7 cellular contexts compared by ENCODE assay signal in genomic region chr9:21031818-21032203, GRCh38. TPM values are rescaled to one million over a fixed set of nuclear protein-coding genes. Genes with fewer than 3 reads are reported as not detected.
A peak's percentile ranks its signal among the peaks of the same experiment; 100 is the strongest.
DNase-seq lines count a peak whose midpoint lies in the region; ATAC-seq and TF ChIP-seq lines count a peak whose summit lies in the region.

No MANE protein-coding gene starts in this region.

- H3K9me3 Mint-ChIP-seq in HFFc6: no peaks in the 10 kb centered on the region
- H3K9me3 Mint-ChIP-seq in immature natural killer cell: no peaks in the 10 kb centered on the region

- peaks cover 16% of the 10 kb centered on the region for H3K4me1 Mint-ChIP-seq in HFFc6 (ENCODE audit: low read depth)
- peaks cover 23 to 28% of the 10 kb centered on the region in 2 donors for H3K4me1 Mint-ChIP-seq in immature natural killer cell

- TF ChIP-seq CTCF in HFFc6 (IDR thresholded peaks at IDR 0.05) (no peak), stomach (IDR thresholded peaks at IDR 0.05) (no peak)

- TF ChIP-seq POLR2A in stomach (IDR thresholded peaks at IDR 0.05): no peak

- peak overlapping the region; percentile 58 for H3K4me3 Mint-ChIP-seq in HFFc6
- peak overlapping the region in 4 of 5 donors; percentile 80 to 86 (median 85) for H3K4me3 Mint-ChIP-seq in immature natural killer cell

- peaks cover 6% of the 10 kb centered on the region for H3K27me3 Mint-ChIP-seq in HFFc6 (ENCODE audit: insufficient read depth)
- H3K27me3 Mint-ChIP-seq in immature natural killer cell (ENCODE audit: low read depth in 3 of 3): peaks cover 0 to 11% (median 0%) of the 10 kb centered on the region in 3 donors

- WGBS in stomach, 5 donors: 80 to 91% (median 81%) methylated on average over 13 to 19 of the region's 19 CpGs

- H3K36me3 ChIP-seq in adipocyte (ENCODE audit: control insufficient read depth, insufficient read depth, low read length, severe bottlenecking) (no peaks in the 10 kb centered on the region), stomach (no peaks in the 10 kb centered on the region)

- peaks cover 11% of the 10 kb centered on the region for H3K4me1 ChIP-seq in adipocyte (ENCODE audit: control insufficient read depth, insufficient read depth, low read length)
- H3K4me1 ChIP-seq in stomach: peaks cover 15 to 28% (median 19%) of the 10 kb centered on the region in 4 donors

- H3K27ac ChIP-seq in stomach: peak overlapping the region; percentile 74 to 90 (median 87)

- ATAC-seq in GM21447 (IDR thresholded peaks at IDR 0.05; ENCODE audit: unreplicated experiment) (no peak), GM19467 (IDR thresholded peaks at IDR 0.05; ENCODE audit: unreplicated experiment) (no peak)

- DNase-seq in HFFc6: no peak
- DNase-seq in adipocyte (ENCODE audit: low read depth): no peak
- no peak for DNase-seq in immature natural killer cell
- DNase-seq in stomach: no peak
- DNase-seq in NCI-H1105 (lab: John Stamatoyannopoulos, UW): no peak

- H3K27me3 ChIP-seq in adipocyte (replicated peaks; ENCODE audit: control insufficient read depth, insufficient read depth, low read length): no peaks in the 10 kb centered on the region
- no peaks in the 10 kb centered on the region for H3K27me3 ChIP-seq in stomach

- H3K4me3 ChIP-seq in adipocyte (ENCODE audit: low read length) (peak overlapping the region; percentile 81), stomach (peak overlapping the region; percentile 52 to 66 (median 62))

- H3K9ac ChIP-seq in adipocyte (ENCODE audit: low read length): peak overlapping the region; percentile 78

- intact Hi-C loops in stomach (cut with DNase I; ENCODE audit: low total_unique reads): no loop called here

- H3K27ac Mint-ChIP-seq in HFFc6 (no peak overlapping the region), immature natural killer cell (peak overlapping the region in 5 of 6 donors; percentile 61 to 85 (median 79))

- no peaks in the 10 kb centered on the region for H3K36me3 Mint-ChIP-seq in HFFc6 (ENCODE audit: low read depth)
- H3K36me3 Mint-ChIP-seq in immature natural killer cell: peaks cover 0 to 9% (median 8%) of the 10 kb centered on the region in 3 donors

- H3K9me3 ChIP-seq in adipocyte (ENCODE audit: control insufficient read depth, low read length): no peaks in the 10 kb centered on the region
- no peaks in the 10 kb centered on the region for H3K9me3 ChIP-seq in stomach

- no peak for TF ChIP-seq EP300 in stomach (IDR thresholded peaks at IDR 0.05)

RNA-seq across cellular contexts. Expression of gene HACD4, which starts 0.4 kb away (rescaled TPM):
- total RNA-seq in HFFc6 (2021; fragmentation: NEBNext Ultra II Directional; extraction: Animal tissue kit (Norgen Biotek cat#: 25700)): 1 to 10 TPM; 3.0 to 5.3 (median 3.8) TPM
- 1 to 10 TPM; 6.5 to 8.9 (median 6.7) TPM for polyA plus RNA-seq in immature natural killer cell
- 10 to 100 TPM in 2 of 5 donors, 1 to 10 TPM in 2, under 1 TPM in 1; 0.29 to 12.1 (median 5.9) TPM for total RNA-seq in stomach
- polyA plus RNA-seq in stomach: 1 to 10 TPM; 1.6 to 4.1 (median 1.8) TPM

RNA-seq across cellular contexts. Expression of gene IFNB1, which starts 45.9 kb away (rescaled TPM):
- not detected for total RNA-seq in HFFc6 (2021; fragmentation: NEBNext Ultra II Directional; extraction: Animal tissue kit (Norgen Biotek cat#: 25700))
- polyA plus RNA-seq in immature natural killer cell (not detected), stomach (not detected)
- total RNA-seq in stomach: not detected
